ENCODE assay signal across 8 cellular contexts in the genomic region with DNA sequence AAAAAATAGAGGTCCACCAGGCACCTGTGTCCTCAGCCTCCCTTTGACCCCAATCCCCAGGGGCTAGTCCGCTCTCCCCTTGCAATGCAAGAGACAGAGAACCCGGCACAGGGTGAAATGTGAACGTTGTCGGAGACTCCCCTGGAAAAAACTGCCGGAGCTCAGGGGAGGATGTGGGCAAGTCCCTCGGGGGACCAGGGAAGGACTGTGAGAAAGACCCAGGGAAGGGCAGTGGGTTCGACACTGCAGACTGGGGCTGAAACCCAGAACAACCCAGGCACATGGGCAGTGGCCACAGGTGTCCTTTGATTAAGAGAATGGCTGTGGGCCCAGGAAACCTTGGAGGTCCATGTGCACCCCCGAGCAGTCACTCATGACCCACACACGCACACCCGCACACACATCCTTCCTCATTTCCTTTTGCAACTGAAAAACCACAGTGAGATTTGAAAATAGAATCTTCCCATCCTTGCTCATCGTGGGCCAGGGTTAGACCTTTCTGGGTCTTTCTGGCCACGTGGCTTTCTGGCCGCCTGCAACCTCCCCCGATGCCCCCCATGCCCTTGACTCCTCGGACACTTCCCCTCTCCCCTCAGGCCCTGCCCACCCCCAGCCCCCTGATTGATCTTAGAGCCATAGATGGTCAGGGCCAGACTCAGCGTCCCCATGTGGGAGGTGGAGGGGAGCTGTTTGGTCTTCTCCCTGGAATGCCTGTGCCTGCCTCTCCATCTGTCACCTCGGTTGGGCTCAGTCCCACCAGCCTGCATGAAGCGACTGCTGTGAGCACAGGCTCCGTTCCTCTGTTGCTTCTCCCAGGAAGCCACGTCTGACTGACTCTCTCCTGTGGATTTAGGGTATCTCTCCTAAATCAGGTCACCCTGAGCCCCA. TPM values are rescaled to one million over a fixed set of nuclear protein-coding genes. Genes with fewer than 3 reads are reported as not detected.
A peak's percentile ranks its signal among the peaks of the same experiment; 100 is the strongest.
DNase-seq lines count a peak whose midpoint lies in the region; ATAC-seq lines count a peak whose summit lies in the region.

No MANE protein-coding gene starts in this region.

- H3K4me1 Mint-ChIP-seq in CD4-positive, CD25-positive, alpha-beta regulatory T cell: peaks cover 0 to 16% (median 5%) of the 10 kb centered on the region in 4 donors

- peak overlapping the region in 2 of 3 donors; percentile 51 to 77 for H3K27ac Mint-ChIP-seq in CD4-positive, CD25-positive, alpha-beta regulatory T cell

- in situ Hi-C loops in KBM-7 (cut with MboI; ENCODE audit: low pct_unique_long_range_greater_than_20kb, low sequenced_read_pairs): no loop called here

- no peak overlapping the region for H3K4me3 Mint-ChIP-seq in CD4-positive, CD25-positive, alpha-beta regulatory T cell

- H3K18ac ChIP-seq in trophoblast cell (ENCODE audit: low read length): no peak overlapping the region

- H3K79me2 ChIP-seq in trophoblast cell (ENCODE audit: control insufficient read depth, insufficient read depth, low read length, poor library complexity): no peaks in the 10 kb centered on the region

- H3K36me3 Mint-ChIP-seq in CD4-positive, CD25-positive, alpha-beta regulatory T cell: no peaks in the 10 kb centered on the region

- H3K4me3 ChIP-seq in CD4-positive, CD25-positive, alpha-beta regulatory T cell (ENCODE audit: low read depth, low read length): no peak overlapping the region
- H3K4me3 ChIP-seq in trophoblast cell (ENCODE audit: low read depth, low read length): no peak overlapping the region

- no peak overlapping the region for H3K14ac ChIP-seq in trophoblast cell (ENCODE audit: low read length)

- H3K23ac ChIP-seq in trophoblast cell (ENCODE audit: low read length): no peak overlapping the region

- no peaks in the 10 kb centered on the region for H3K9me3 Mint-ChIP-seq in CD4-positive, CD25-positive, alpha-beta regulatory T cell

- no peak overlapping the region for H3K27ac ChIP-seq in CD4-positive, CD25-positive, alpha-beta regulatory T cell (ENCODE audit: insufficient read depth, low read length, poor library complexity, severe bottlenecking)
- H3K27ac ChIP-seq in angular gyrus (ENCODE audit: low read depth, low read length): peak overlapping the region; percentile 29
- H3K27ac ChIP-seq in trophoblast cell (ENCODE audit: low read depth, low read length): no peak overlapping the region

- H2BK12ac ChIP-seq in trophoblast cell (ENCODE audit: low read length): no peak overlapping the region

- no peak overlapping the region for H4K12ac ChIP-seq in trophoblast cell (ENCODE audit: low read depth, low read length)

- peak; percentile 17 to 23 for ATAC-seq in CD4-positive, CD25-positive, alpha-beta regulatory T cell (ENCODE audit: low read depth in 2 of 2)
- peak; percentile 49 for ATAC-seq in GM19463 (IDR thresholded peaks at IDR 0.05; ENCODE audit: unreplicated experiment)

- no peak overlapping the region for H4K8ac ChIP-seq in trophoblast cell (ENCODE audit: low read depth, low read length)

- DNase-seq in CD4-positive, CD25-positive, alpha-beta regulatory T cell: peak in 1 of 3 donors; percentile 34
- DNase-seq in KBM-7 (peak; percentile 94), trophoblast cell (no peak), RKO (ENCODE audit: low spot score) (no peak), NCI-H748 (lab: John Stamatoyannopoulos, UW; ENCODE audit: unreplicated experiment) (no peak), SW 1271 (lab: John Stamatoyannopoulos, UW) (no peak)

- no peak overlapping the region for H2BK5ac ChIP-seq in trophoblast cell (ENCODE audit: low read depth, low read length, poor library complexity)

- no peak overlapping the region for H3K9ac ChIP-seq in trophoblast cell (ENCODE audit: low read length)

- WGBS in trophoblast cell (ENCODE audit: extremely low coverage, insufficient coverage, insufficient read length): no CpG with 5 or more reads among the region's 20 CpGs

- H3K4ac ChIP-seq in trophoblast cell (ENCODE audit: low read depth, low read length): no peak overlapping the region

- H3K79me1 ChIP-seq in trophoblast cell (ENCODE audit: low read length): no peaks in the 10 kb centered on the region

- no peak overlapping the region for H2BK120ac ChIP-seq in trophoblast cell (ENCODE audit: insufficient read depth, low read length, poor library complexity)

- no peaks in the 10 kb centered on the region for H3K27me3 Mint-ChIP-seq in CD4-positive, CD25-positive, alpha-beta regulatory T cell

- H3K36me3 ChIP-seq in CD4-positive, CD25-positive, alpha-beta regulatory T cell (ENCODE audit: control insufficient read depth, insufficient read depth, low read length): no peaks in the 10 kb centered on the region
- H3K36me3 ChIP-seq in trophoblast cell (ENCODE audit: control insufficient read depth in 1 of 2, insufficient read depth in 2 of 2, low read length in 2 of 2): no peaks in the 10 kb centered on the region

- H2AFZ ChIP-seq in trophoblast cell (ENCODE audit: insufficient read depth, low read length, poor library complexity): no peak overlapping the region

- peaks cover 9% of the 10 kb centered on the region for H3K4me1 ChIP-seq in CD4-positive, CD25-positive, alpha-beta regulatory T cell (ENCODE audit: control insufficient read depth, insufficient read depth, low read length, poor library complexity, severe bottlenecking)
- H3K4me1 ChIP-seq in trophoblast cell (ENCODE audit: control insufficient read depth in 1 of 2, insufficient read depth in 2 of 2, low read length in 2 of 2): no peaks in the 10 kb centered on the region

- no peaks in the 10 kb centered on the region for H3K27me3 ChIP-seq in CD4-positive, CD25-positive, alpha-beta regulatory T cell (ENCODE audit: control insufficient read depth, insufficient read depth, low read length)
- no peaks in the 10 kb centered on the region for H3K27me3 ChIP-seq in trophoblast cell (ENCODE audit: insufficient read depth, low read length)

- H4K91ac ChIP-seq in trophoblast cell (ENCODE audit: low read depth, low read length): no peak overlapping the region

- H3K9me3 ChIP-seq in CD4-positive, CD25-positive, alpha-beta regulatory T cell (ENCODE audit: control insufficient read depth in 2 of 2, low read length in 2 of 2): no peaks in the 10 kb centered on the region
- no peaks in the 10 kb centered on the region for H3K9me3 ChIP-seq in trophoblast cell (ENCODE audit: insufficient read depth, low read depth, low read length)

- no peak overlapping the region for H2AK5ac ChIP-seq in trophoblast cell (ENCODE audit: low read length)

- H3K4me2 ChIP-seq in trophoblast cell (ENCODE audit: low read length): no peak overlapping the region

RNA-seq across cellular contexts. Expression of a gene that starts 7.9 kb away (rescaled TPM):
- total RNA-seq in CD4-positive, CD25-positive, alpha-beta regulatory T cell: 3.9 TPM
- 1 to 10 TPM; 2.2 to 6.3 (median 3.1) TPM for polyA plus RNA-seq in CD4-positive, CD25-positive, alpha-beta regulatory T cell
- 0.22 and 0.30 TPM in 2 replicates for polyA plus RNA-seq in trophoblast cell (2013)

RNA-seq across cellular contexts. Expression of a gene that starts 36.5 kb away (rescaled TPM):
- total RNA-seq in CD4-positive, CD25-positive, alpha-beta regulatory T cell: 15.8 TPM
- polyA plus RNA-seq in CD4-positive, CD25-positive, alpha-beta regulatory T cell: 10 to 100 TPM; 26.4 to 33.8 (median 27.5) TPM
- 26.8 and 31.3 TPM in 2 replicates for polyA plus RNA-seq in trophoblast cell (2013)

RNA-seq across cellular contexts. Expression of a gene that starts 43.5 kb away (rescaled TPM):
- total RNA-seq in CD4-positive, CD25-positive, alpha-beta regulatory T cell: 263 TPM
- polyA plus RNA-seq in CD4-positive, CD25-positive, alpha-beta regulatory T cell: 100 to 1,000 TPM; 222 to 257 (median 233) TPM
- 240 and 241 TPM in 2 replicates for polyA plus RNA-seq in trophoblast cell (2013)
